ENCODE assay signal across 18 cellular contexts in genomic region chr17:7606280-7606679, GRCh38. TPM values are rescaled to one million over a fixed set of nuclear protein-coding genes. Genes with fewer than 3 reads are reported as not detected.
"Had no signal": no experiment of that assay in that cellular context is flagged by ENCODE, and none has a peak within 500 bp of the region (broad histone marks: within the 10 kb centered on the region; RNA-seq: fewer than 3 reads in every experiment).

No MANE protein-coding gene starts in this region.

- ATAC-seq: activated T-cell treated with anti-CD3 and anti-CD28 coated beads, Interleukin-2, amount 50 U/mL, for 4 hours; natural killer cell; sciatic nerve had no signal

- H3K27ac Mint-ChIP-seq: activated B cell treated with CpG ODN at 0.5 μM for 24 hours, natural killer cell had no signal

- H3K27me3 Mint-ChIP-seq: activated B cell treated with CpG ODN at 0.5 μM for 24 hours; progenitor cell of endocrine pancreas; stimulated activated naive CD8-positive, alpha-beta T cell treated with anti-CD3 and anti-CD28 coated beads, Interleukin-15, Interleukin-2, amounts not matched to agents 100 ng/mL and 50 ng/mL, for 24 hours had no signal

- H3K4me1 ChIP-seq: colonic mucosa had no signal

- H3K4me3 Mint-ChIP-seq: activated B cell treated with CpG ODN at 0.5 μM for 24 hours; activated T-cell treated with anti-CD3 and anti-CD28 coated beads, Interleukin-2, amount 50 U/mL, for 4 hours; natural killer cell; stimulated activated naive CD8-positive, alpha-beta T cell treated with anti-CD3 and anti-CD28 coated beads, Interleukin-15, Interleukin-2, amounts not matched to agents 100 ng/mL and 50 ng/mL, for 24 hours had no signal

- H3K4me3 ChIP-seq: colonic mucosa, SK-N-MC, upper lobe of left lung had no signal

- H3K9me3 Mint-ChIP-seq: activated B cell treated with CpG ODN at 0.5 μM for 24 hours; activated T-cell treated with anti-CD3 and anti-CD28 coated beads, Interleukin-2, amount 50 U/mL, for 4 hours; natural killer cell; stimulated activated naive CD8-positive, alpha-beta T cell treated with anti-CD3 and anti-CD28 coated beads, Interleukin-15, Interleukin-2, amounts not matched to agents 100 ng/mL and 50 ng/mL, for 24 hours had no signal

- H3K36me3 ChIP-seq: colonic mucosa had no signal

- H3K27me3 ChIP-seq: colonic mucosa, upper lobe of left lung had no signal

- H3K27ac ChIP-seq: colonic mucosa, SK-N-MC, upper lobe of left lung had no signal

- H3K9me3 ChIP-seq: colonic mucosa, upper lobe of left lung had no signal

- DNase-seq: activated B cell treated with CpG ODN at 0.5 μM for 24 hours; activated gamma-delta T cell; activated T-cell treated with anti-CD3 and anti-CD28 coated beads, Interleukin-2, amount 50 U/mL, for 4 hours; caudate nucleus; colonic mucosa; effector CD8-positive, alpha-beta T cell; natural killer cell; occipital lobe; stimulated activated CD4-positive, alpha-beta T cell treated with anti-CD3 and anti-CD28 coated beads, Interleukin-2, amount 100 ng/mL, for 24 hours; T-helper 1 cell; upper lobe of left lung had no signal

RNA-seq across cellular contexts. Expression of gene SOX15, which starts 16.4 kb away (rescaled TPM):
- total RNA-seq: lung microvascular endothelial cell had no signal

RNA-seq across cellular contexts. Expression of gene SHBG, which starts 23.7 kb away (rescaled TPM):
- total RNA-seq: activated B cell treated with CpG ODN at 0.5 μM for 24 hours; activated T-cell treated with anti-CD3 and anti-CD28 coated beads, Interleukin-2, amount 50 U/mL, for 4 hours; mononuclear cell; natural killer cell; occipital lobe; temporal lobe had no signal
